In genomic region chr5:28954074-28954473, GRCh38 we compare ENCODE assay signal across 1 cellular context.
TF ChIP-seq lines count a peak whose summit lies in the region.

No MANE protein-coding gene starts in this region.

TF ChIP-seq in GM23338, 12 proteins besides CTCF, POLR2A, EP300 and RAD21 (continued from another document):
- TF ChIP-seq, protein P1, sequence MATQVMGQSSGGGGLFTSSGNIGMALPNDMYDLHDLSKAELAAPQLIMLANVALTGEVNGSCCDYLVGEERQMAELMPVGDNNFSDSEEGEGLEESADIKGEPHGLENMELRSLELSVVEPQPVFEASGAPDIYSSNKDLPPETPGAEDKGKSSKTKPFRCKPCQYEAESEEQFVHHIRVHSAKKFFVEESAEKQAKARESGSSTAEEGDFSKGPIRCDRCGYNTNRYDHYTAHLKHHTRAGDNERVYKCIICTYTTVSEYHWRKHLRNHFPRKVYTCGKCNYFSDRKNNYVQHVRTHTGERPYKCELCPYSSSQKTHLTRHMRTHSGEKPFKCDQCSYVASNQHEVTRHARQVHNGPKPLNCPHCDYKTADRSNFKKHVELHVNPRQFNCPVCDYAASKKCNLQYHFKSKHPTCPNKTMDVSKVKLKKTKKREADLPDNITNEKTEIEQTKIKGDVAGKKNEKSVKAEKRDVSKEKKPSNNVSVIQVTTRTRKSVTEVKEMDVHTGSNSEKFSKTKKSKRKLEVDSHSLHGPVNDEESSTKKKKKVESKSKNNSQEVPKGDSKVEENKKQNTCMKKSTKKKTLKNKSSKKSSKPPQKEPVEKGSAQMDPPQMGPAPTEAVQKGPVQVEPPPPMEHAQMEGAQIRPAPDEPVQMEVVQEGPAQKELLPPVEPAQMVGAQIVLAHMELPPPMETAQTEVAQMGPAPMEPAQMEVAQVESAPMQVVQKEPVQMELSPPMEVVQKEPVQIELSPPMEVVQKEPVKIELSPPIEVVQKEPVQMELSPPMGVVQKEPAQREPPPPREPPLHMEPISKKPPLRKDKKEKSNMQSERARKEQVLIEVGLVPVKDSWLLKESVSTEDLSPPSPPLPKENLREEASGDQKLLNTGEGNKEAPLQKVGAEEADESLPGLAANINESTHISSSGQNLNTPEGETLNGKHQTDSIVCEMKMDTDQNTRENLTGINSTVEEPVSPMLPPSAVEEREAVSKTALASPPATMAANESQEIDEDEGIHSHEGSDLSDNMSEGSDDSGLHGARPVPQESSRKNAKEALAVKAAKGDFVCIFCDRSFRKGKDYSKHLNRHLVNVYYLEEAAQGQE (IDR thresholded peaks at IDR 0.05; ENCODE audit: unreplicated experiment) = no peak
- TF ChIP-seq POLR2AphosphoS5 (IDR thresholded peaks at IDR 0.05; ENCODE audit: low read depth) (no peak), JUNB (IDR thresholded peaks at IDR 0.05; ENCODE audit: unreplicated experiment) (no peak), EZH2phosphoT487 (IDR thresholded peaks at IDR 0.05; ENCODE audit: unreplicated experiment) (no peak), ZNF114 (CRISPR knock-in tag; IDR thresholded peaks at IDR 0.05) (no peak), EZH2 (IDR thresholded peaks at IDR 0.05; ENCODE audit: low read depth, unreplicated experiment) (no peak), CREB1 (CRISPR knock-in tag; IDR thresholded peaks at IDR 0.05; ENCODE audit: low read depth) (no peak), NANOG (IDR thresholded peaks at IDR 0.05; ENCODE audit: borderline replicate concordance) (no peak), STAT1 (IDR thresholded peaks at IDR 0.05; ENCODE audit: unreplicated experiment) (no peak)
- TF ChIP-seq, protein P2, sequence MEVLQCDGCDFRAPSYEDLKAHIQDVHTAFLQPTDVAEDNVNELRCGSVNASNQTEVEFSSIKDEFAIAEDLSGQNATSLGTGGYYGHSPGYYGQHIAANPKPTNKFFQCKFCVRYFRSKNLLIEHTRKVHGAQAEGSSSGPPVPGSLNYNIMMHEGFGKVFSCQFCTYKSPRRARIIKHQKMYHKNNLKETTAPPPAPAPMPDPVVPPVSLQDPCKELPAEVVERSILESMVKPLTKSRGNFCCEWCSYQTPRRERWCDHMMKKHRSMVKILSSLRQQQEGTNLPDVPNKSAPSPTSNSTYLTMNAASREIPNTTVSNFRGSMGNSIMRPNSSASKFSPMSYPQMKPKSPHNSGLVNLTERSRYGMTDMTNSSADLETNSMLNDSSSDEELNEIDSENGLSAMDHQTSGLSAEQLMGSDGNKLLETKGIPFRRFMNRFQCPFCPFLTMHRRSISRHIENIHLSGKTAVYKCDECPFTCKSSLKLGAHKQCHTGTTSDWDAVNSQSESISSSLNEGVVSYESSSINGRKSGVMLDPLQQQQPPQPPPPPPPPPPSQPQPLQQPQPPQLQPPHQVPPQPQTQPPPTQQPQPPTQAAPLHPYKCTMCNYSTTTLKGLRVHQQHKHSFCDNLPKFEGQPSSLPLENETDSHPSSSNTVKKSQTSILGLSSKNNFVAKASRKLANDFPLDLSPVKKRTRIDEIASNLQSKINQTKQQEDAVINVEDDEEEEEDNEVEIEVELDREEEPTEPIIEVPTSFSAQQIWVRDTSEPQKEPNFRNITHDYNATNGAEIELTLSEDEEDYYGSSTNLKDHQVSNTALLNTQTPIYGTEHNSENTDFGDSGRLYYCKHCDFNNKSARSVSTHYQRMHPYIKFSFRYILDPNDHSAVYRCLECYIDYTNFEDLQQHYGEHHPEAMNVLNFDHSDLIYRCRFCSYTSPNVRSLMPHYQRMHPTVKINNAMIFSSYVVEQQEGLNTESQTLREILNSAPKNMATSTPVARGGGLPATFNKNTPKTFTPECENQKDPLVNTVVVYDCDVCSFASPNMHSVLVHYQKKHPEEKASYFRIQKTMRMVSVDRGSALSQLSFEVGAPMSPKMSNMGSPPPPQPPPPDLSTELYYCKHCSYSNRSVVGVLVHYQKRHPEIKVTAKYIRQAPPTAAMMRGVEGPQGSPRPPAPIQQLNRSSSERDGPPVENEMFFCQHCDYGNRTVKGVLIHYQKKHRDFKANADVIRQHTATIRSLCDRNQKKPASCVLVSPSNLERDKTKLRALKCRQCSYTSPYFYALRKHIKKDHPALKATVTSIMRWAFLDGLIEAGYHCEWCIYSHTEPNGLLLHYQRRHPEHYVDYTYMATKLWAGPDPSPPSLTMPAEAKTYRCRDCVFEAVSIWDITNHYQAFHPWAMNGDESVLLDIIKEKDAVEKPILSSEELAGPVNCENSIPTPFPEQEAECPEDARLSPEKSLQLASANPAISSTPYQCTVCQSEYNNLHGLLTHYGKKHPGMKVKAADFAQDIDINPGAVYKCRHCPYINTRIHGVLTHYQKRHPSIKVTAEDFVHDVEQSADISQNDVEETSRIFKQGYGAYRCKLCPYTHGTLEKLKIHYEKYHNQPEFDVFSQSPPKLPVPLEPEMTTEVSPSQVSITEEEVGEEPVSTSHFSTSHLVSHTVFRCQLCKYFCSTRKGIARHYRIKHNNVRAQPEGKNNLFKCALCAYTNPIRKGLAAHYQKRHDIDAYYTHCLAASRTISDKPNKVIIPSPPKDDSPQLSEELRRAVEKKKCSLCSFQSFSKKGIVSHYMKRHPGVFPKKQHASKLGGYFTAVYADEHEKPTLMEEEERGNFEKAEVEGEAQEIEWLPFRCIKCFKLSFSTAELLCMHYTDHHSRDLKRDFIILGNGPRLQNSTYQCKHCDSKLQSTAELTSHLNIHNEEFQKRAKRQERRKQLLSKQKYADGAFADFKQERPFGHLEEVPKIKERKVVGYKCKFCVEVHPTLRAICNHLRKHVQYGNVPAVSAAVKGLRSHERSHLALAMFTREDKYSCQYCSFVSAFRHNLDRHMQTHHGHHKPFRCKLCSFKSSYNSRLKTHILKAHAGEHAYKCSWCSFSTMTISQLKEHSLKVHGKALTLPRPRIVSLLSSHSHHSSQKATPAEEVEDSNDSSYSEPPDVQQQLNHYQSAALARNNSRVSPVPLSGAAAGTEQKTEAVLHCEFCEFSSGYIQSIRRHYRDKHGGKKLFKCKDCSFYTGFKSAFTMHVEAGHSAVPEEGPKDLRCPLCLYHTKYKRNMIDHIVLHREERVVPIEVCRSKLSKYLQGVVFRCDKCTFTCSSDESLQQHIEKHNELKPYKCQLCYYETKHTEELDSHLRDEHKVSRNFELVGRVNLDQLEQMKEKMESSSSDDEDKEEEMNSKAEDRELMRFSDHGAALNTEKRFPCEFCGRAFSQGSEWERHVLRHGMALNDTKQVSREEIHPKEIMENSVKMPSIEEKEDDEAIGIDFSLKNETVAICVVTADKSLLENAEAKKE (CRISPR knock-in tag; IDR thresholded peaks at IDR 0.05) = no peak
- TF ChIP-seq, protein P3, sequence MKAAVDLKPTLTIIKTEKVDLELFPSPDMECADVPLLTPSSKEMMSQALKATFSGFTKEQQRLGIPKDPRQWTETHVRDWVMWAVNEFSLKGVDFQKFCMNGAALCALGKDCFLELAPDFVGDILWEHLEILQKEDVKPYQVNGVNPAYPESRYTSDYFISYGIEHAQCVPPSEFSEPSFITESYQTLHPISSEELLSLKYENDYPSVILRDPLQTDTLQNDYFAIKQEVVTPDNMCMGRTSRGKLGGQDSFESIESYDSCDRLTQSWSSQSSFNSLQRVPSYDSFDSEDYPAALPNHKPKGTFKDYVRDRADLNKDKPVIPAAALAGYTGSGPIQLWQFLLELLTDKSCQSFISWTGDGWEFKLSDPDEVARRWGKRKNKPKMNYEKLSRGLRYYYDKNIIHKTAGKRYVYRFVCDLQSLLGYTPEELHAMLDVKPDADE (IDR thresholded peaks at IDR 0.05) = no peak
